8 cellular contexts compared by ENCODE assay signal in genomic region chrX:118847676-118848075, GRCh38. TPM values are rescaled to one million over a fixed set of nuclear protein-coding genes. Genes with fewer than 3 reads are reported as not detected.
DNase-seq lines count a peak whose midpoint lies in the region; ATAC-seq and TF ChIP-seq lines count a peak whose summit lies in the region.
"Had no signal": no experiment of that assay in that cellular context is flagged by ENCODE, and none has a peak within 500 bp of the region (broad histone marks: within the 10 kb centered on the region; RNA-seq: fewer than 3 reads in every experiment).

No MANE protein-coding gene starts in this region.

- H4K20me1 ChIP-seq in MM.1S (ENCODE audit: insufficient read depth, low read length) (no peaks in the 10 kb centered on the region), neural progenitor cell (ENCODE audit: low read depth) (no peaks in the 10 kb centered on the region)

- H3F3A ChIP-seq in MM.1S (ENCODE audit: insufficient read depth, low read length) (no peaks in the 10 kb centered on the region), neural progenitor cell (ENCODE audit: low read depth) (no peaks in the 10 kb centered on the region)

- TF ChIP-seq CTCF in MM.1S (IDR thresholded peaks at IDR 0.05; ENCODE audit: low read length) (peak; percentile 68), esophagus muscularis mucosa (IDR thresholded peaks at IDR 0.05) (peak; percentile 52 to 66 (median 55)), neural progenitor cell (IDR thresholded peaks at IDR 0.05) (peak; percentile 72)

- H3K9me2 ChIP-seq in MM.1S (replicated peaks; ENCODE audit: insufficient read depth, low read length), result no peaks in the 10 kb centered on the region

- no peak for ATAC-seq in GM21381 (IDR thresholded peaks at IDR 0.05; ENCODE audit: unreplicated experiment)
- no peak for ATAC-seq in GM18502 (IDR thresholded peaks at IDR 0.05; ENCODE audit: poor library complexity, unreplicated experiment)

- H3K27ac ChIP-seq in MM.1S (ENCODE audit: low read length) (no peak overlapping the region), esophagus muscularis mucosa (replicated peaks in 1 of 4) (no peak overlapping the region), neural progenitor cell (no peak overlapping the region)

- H3K9me3 ChIP-seq in MM.1S (replicated peaks; ENCODE audit: insufficient read depth, low read length), result no peaks in the 10 kb centered on the region
- no peaks in the 10 kb centered on the region for H3K9me3 ChIP-seq in esophagus muscularis mucosa
- H3K9me3 ChIP-seq in neural progenitor cell (ENCODE audit: low read depth), result no peaks in the 10 kb centered on the region

- H3K36me3 ChIP-seq in MM.1S (replicated peaks; ENCODE audit: insufficient read depth, low read length), result no peaks in the 10 kb centered on the region
- no peaks in the 10 kb centered on the region for H3K36me3 ChIP-seq in esophagus muscularis mucosa
- no peaks in the 10 kb centered on the region for H3K36me3 ChIP-seq in neural progenitor cell

- H3K4me3 Mint-ChIP-seq in neural progenitor cell, result no peak overlapping the region

- H3K27me3 ChIP-seq in MM.1S (replicated peaks; ENCODE audit: insufficient read depth, low read length) (no peaks in the 10 kb centered on the region), esophagus muscularis mucosa (no peaks in the 10 kb centered on the region), neural progenitor cell (no peaks in the 10 kb centered on the region)

- WGBS in esophagus muscularis mucosa, result 14% methylated on average over 1 of the region's 1 CpG

- peaks cover 6% of the 10 kb centered on the region for H3K27me3 Mint-ChIP-seq in neural progenitor cell (ENCODE audit: insufficient read depth, low read depth)

- no peaks in the 10 kb centered on the region for H3K4me1 Mint-ChIP-seq in neural progenitor cell

- H3K9me3 Mint-ChIP-seq in neural progenitor cell, result peaks cover 2% of the 10 kb centered on the region

- no peak overlapping the region for H3K9ac ChIP-seq in MM.1S (ENCODE audit: low read length)
- no peak overlapping the region for H3K9ac ChIP-seq in neural progenitor cell

- H3K36me3 Mint-ChIP-seq in neural progenitor cell, result no peaks in the 10 kb centered on the region

- no peaks in the 10 kb centered on the region for H3K4me1 ChIP-seq in MM.1S (ENCODE audit: low read length)
- H3K4me1 ChIP-seq in esophagus muscularis mucosa, result no peaks in the 10 kb centered on the region
- H3K4me1 ChIP-seq in neural progenitor cell, result no peaks in the 10 kb centered on the region

- no peak overlapping the region for H3K4me3 ChIP-seq in MM.1S (ENCODE audit: low read length)
- H3K4me3 ChIP-seq in esophagus muscularis mucosa, result no peak overlapping the region
- H3K4me3 ChIP-seq in neural progenitor cell, result no peak overlapping the region

- no peak for TF ChIP-seq POLR2A in esophagus muscularis mucosa (IDR thresholded peaks at IDR 0.05; ENCODE audit: low read depth)

- intact Hi-C loops in esophagus muscularis mucosa (cut with DNase I), result loop anchor here (2.0 to 10.0 kb wide), 3 partner anchors 127 to 219 kb away; partner anchors contain the start of gene LONRF3

- no peak overlapping the region for H3K27ac Mint-ChIP-seq in neural progenitor cell

- TF ChIP-seq EP300 in esophagus muscularis mucosa (IDR thresholded peaks at IDR 0.05), result no peak

- no peaks in the 10 kb centered on the region for H3K79me2 ChIP-seq in MM.1S (ENCODE audit: low read length)
- no peaks in the 10 kb centered on the region for H3K79me2 ChIP-seq in neural progenitor cell (ENCODE audit: low read depth)

- H2AFZ ChIP-seq in MM.1S (ENCODE audit: low read length) (no peak overlapping the region), neural progenitor cell (replicated peaks) (no peak overlapping the region)

- DNase-seq in GDM1 (lab: John Stamatoyannopoulos, UW), result peak; percentile 12
- DNase-seq in MM.1S, result peak; percentile 34
- DNase-seq in RPMI7951 (ENCODE audit: low read depth), result peak; percentile 37
- DNase-seq in esophagus muscularis mucosa (ENCODE audit: extremely low spot score), result no peak
- DNase-seq in neural progenitor cell (ENCODE audit: low spot score), result peak; percentile 69

- H3K4me2 ChIP-seq in MM.1S (ENCODE audit: low read depth, low read length) (no peak overlapping the region), neural progenitor cell (no peak overlapping the region)

RNA-seq across cellular contexts. Expression of gene ZCCHC12, which starts 24.1 kb away (rescaled TPM):
- total RNA-seq in RPMI7951 (2014; rRNA removed; shearing (Covaris generic)), result not detected in 2 replicates
- total RNA-seq in esophagus muscularis mucosa (1 to 10 TPM in 1 of 4 donors, under 1 TPM in 2, not detected in 1; 0.11 to 1.2 (median 0.45) TPM), neural progenitor cell (ENCODE audit: low replicate concordance) (not detected in 2 replicates)
- total RNA-seq: activated CD8-positive, alpha-beta memory T cell treated with anti-CD3 and anti-CD28 coated beads for 36 hours had no signal
